8 cellular contexts compared by ENCODE assay signal in genomic region chr2:96764253-96764637, GRCh38. TPM values are rescaled to one million over a fixed set of nuclear protein-coding genes. Genes with fewer than 3 reads are reported as not detected.
DNase-seq lines count a peak whose midpoint lies in the region; ATAC-seq and TF ChIP-seq lines count a peak whose summit lies in the region.

No MANE protein-coding gene starts in this region.

- no peak for ATAC-seq in central memory CD8-positive, alpha-beta T cell (replicated peaks; ENCODE audit: extremely low read depth, poor library complexity, severe bottlenecking)
- ATAC-seq in natural killer cell (no peak), HG02852 (IDR thresholded peaks at IDR 0.05; ENCODE audit: unreplicated experiment) (no peak), HG02571 (IDR thresholded peaks at IDR 0.05; ENCODE audit: unreplicated experiment) (no peak), GM18517 (IDR thresholded peaks at IDR 0.05; ENCODE audit: unreplicated experiment) (no peak)

- H3K9me3 Mint-ChIP-seq in central memory CD8-positive, alpha-beta T cell, result no peaks in the 10 kb centered on the region
- no peaks in the 10 kb centered on the region for H3K9me3 Mint-ChIP-seq in natural killer cell

- no peak for TF ChIP-seq POLR2A in NB4 (IDR thresholded peaks at IDR 0.05; ENCODE audit: extremely low read depth, insufficient read length)

- H3K36me3 Mint-ChIP-seq in central memory CD8-positive, alpha-beta T cell (ENCODE audit: insufficient read depth), result peaks cover 1% of the 10 kb centered on the region
- no peaks in the 10 kb centered on the region for H3K36me3 Mint-ChIP-seq in natural killer cell

- no peaks in the 10 kb centered on the region for H3K27me3 Mint-ChIP-seq in central memory CD8-positive, alpha-beta T cell
- no peaks in the 10 kb centered on the region for H3K27me3 Mint-ChIP-seq in natural killer cell (ENCODE audit: low read depth in 2 of 2)

- no peak for TF ChIP-seq CTCF in NB4 (IDR thresholded peaks at IDR 0.05; ENCODE audit: low read depth, low read length)
- TF ChIP-seq CTCF in natural killer cell (IDR thresholded peaks at IDR 0.05), result no peak

- H3K4me1 Mint-ChIP-seq in central memory CD8-positive, alpha-beta T cell, result peaks cover 70% of the 10 kb centered on the region
- peaks cover 52 to 64% of the 10 kb centered on the region in 2 donors for H3K4me1 Mint-ChIP-seq in natural killer cell

- DNase-seq in EH (ENCODE audit: low read depth), result peak; percentile 42
- peak; percentile 91 for DNase-seq in NB4 (ENCODE audit: low read depth)
- DNase-seq in central memory CD8-positive, alpha-beta T cell (ENCODE audit: low spot score in 2 of 2), result no peak
- no peak for DNase-seq in natural killer cell
- DNase-seq in NCI-H69 (lab: John Stamatoyannopoulos, UW), result no peak

- H3K4me3 ChIP-seq in NB4 (ENCODE audit: low read depth, low read length), result peak overlapping the region; percentile 46

- H3K4me3 Mint-ChIP-seq in central memory CD8-positive, alpha-beta T cell, result peak overlapping the region; percentile 82
- H3K4me3 Mint-ChIP-seq in natural killer cell, result peak overlapping the region; percentile 70

- intact Hi-C loops in natural killer cell (cut with micrococcal nuclease), result loop anchor here (5.0 kb wide), 1 partner anchor 38 kb away; no protein-coding TSS in a partner anchor

- no peak overlapping the region for H3K27ac Mint-ChIP-seq in central memory CD8-positive, alpha-beta T cell (ENCODE audit: low read depth)
- H3K27ac Mint-ChIP-seq in natural killer cell, result no peak overlapping the region

RNA-seq across cellular contexts. Expression of gene CNNM4, which starts 3.5 kb away (rescaled TPM):
- 10 to 100 TPM in 2 of 3 donors, 1 to 10 TPM in 1; 9.9 to 12.1 (median 10.7) TPM for total RNA-seq in natural killer cell

RNA-seq across cellular contexts. Expression of gene LMAN2L, which starts 24.4 kb away (rescaled TPM):
- 1 to 10 TPM; 4.0 to 7.9 (median 5.9) TPM for total RNA-seq in natural killer cell

RNA-seq across cellular contexts. Expression of gene CNNM3, which starts 51.8 kb away (rescaled TPM):
- total RNA-seq in natural killer cell, result 10 to 100 TPM; 33.8 to 55.2 (median 45.6) TPM

Comparison
In these comparisons a context has a peak if more than half of its experiments do, and no peak if none do; other contexts are left out.
1. DNase-seq: peak in EH (single experiment) and NB4 (single experiment); none in central memory CD8-positive, alpha-beta T cell (0 of 2), natural killer cell (single experiment) and NCI-H69 (single experiment).